ENCODE assay signal across 37 cellular contexts in the genomic region with DNA sequence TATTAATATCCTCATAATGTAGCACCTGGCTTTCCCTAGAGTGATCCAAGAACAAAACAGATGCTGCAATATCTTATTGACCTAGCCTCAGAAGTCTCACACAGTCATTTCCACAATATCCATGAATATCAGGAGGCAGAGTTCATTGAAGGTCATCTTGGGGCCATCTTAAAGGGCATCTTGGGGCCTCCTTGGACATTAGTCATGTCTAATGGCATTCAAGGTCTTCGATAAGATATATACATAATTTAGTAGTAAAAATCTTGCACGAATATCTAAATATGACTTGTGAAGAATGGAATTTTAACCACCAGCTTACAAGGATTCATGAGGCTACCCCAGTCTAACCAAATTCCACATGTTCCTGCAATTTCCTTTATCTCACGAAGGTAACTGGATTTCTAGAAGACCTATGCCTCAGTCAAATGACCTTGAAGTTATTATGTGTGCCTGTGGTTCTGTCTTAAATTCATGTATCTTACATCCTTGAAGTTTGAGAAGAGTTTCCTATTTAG.
"Had no signal": no experiment of that assay in that cellular context is flagged by ENCODE, and none has a peak within 500 bp of the region (broad histone marks: within the 10 kb centered on the region; RNA-seq: fewer than 3 reads in every experiment).

No MANE protein-coding gene starts in this region.

- H3K27me3 Mint-ChIP-seq: activated B cell treated with CpG ODN at 0.5 μM for 24 hours; dendritic cell treated with granulocyte-macrophage colony-stimulating factor and Interleukin-4, amounts not matched to agents 40 ng/mL and 50 ng/mL, for 4 days; T-helper 17 cell had no signal

- H3K4me3 ChIP-seq: adrenal gland, ascending aorta, breast epithelium, cardiac muscle cell, coronary artery, dorsolateral prefrontal cortex, gastrocnemius medialis, heart left ventricle had no signal

- H3K9me3 Mint-ChIP-seq: activated T-helper 2 cell treated with anti-CD3 and anti-CD28 coated beads, Interferon-gamma antibody, Interleukin-2, Interleukin-4, amounts not matched to agents 10 μg/mL and 5 μg/mL and 100 μg/mL, durations not matched to agents 14 hours and 24 hours and 36 hours; T-helper 2 cell treated with Interferon-gamma antibody and Interleukin-4, amounts not matched to agents 5 μg/mL and 100 μg/mL, for 36 hours had no signal

- H3K36me3 ChIP-seq: adrenal gland, ascending aorta, breast epithelium, cardiac muscle cell, gastrocnemius medialis, heart left ventricle, WERI-Rb-1 had no signal

- H3K27ac ChIP-seq: adrenal gland, ascending aorta, breast epithelium, cardiac muscle cell, coronary artery, dorsolateral prefrontal cortex, foreskin keratinocyte, gastrocnemius medialis, heart left ventricle, WERI-Rb-1 had no signal

- H3K4me1 ChIP-seq: ascending aorta, breast epithelium, foreskin keratinocyte, gastrocnemius medialis, heart left ventricle had no signal

- H3K27ac Mint-ChIP-seq: activated B cell treated with CpG ODN at 0.5 μM for 24 hours; activated CD8-positive, alpha-beta memory T cell treated with anti-CD3 and anti-CD28 coated beads, Interleukin-2, amount 10 ng/mL, durations not matched to agents 7 days and 5 days; activated CD8-positive, alpha-beta T cell treated with anti-CD3 and anti-CD28 coated beads, Interleukin-2, amount 10 ng/mL, durations not matched to agents 7 days and 5 days; activated naive CD4-positive, alpha-beta T cell treated with anti-CD3 and anti-CD28 coated beads for 36 hours; activated naive CD4-positive, alpha-beta T cell treated with anti-CD3 and anti-CD28 coated beads, Interleukin-2, amount 50 U/mL, for 24 hours; activated naive CD8-positive, alpha-beta T cell treated with anti-CD3 and anti-CD28 coated beads for 36 hours; activated naive CD8-positive, alpha-beta T cell treated with anti-CD3 and anti-CD28 coated beads, Interleukin-2, amount 50 U/mL, for 24 hours; activated T-helper 1 cell treated with anti-CD3 and anti-CD28 coated beads, Interleukin-12 subunit alpha, Interleukin-12 subunit beta, Interleukin-2, Interleukin-4 antibody, amounts not matched to agents 30 ng/mL and 10 ng/mL and 1 ng/mL, durations not matched to agents 14 hours and 24 hours and 36 hours; activated T-helper 2 cell treated with anti-CD3 and anti-CD28 coated beads, Interferon-gamma antibody, Interleukin-2, Interleukin-4, amounts not matched to agents 10 μg/mL and 5 μg/mL and 100 μg/mL, durations not matched to agents 14 hours and 24 hours and 36 hours; brain; dendritic cell treated with granulocyte-macrophage colony-stimulating factor and Interleukin-4, amounts not matched to agents 40 ng/mL and 50 ng/mL, for 4 days; endodermal cell; T-helper 17 cell; T-helper 2 cell treated with Interferon-gamma antibody and Interleukin-4, amounts not matched to agents 5 μg/mL and 100 μg/mL, for 36 hours had no signal

- DNase-seq: activated B cell treated with CpG ODN at 0.5 μM for 24 hours; activated CD4-positive, alpha-beta T cell treated with anti-CD3 and anti-CD28 coated beads for 48 hours; activated CD4-positive, alpha-beta T cell treated with anti-CD3 and anti-CD28 coated beads, Interleukin-2, amount 50 U/mL, for 1 hour; activated CD4-positive, alpha-beta T cell treated with anti-CD3 and anti-CD28 coated beads, Interleukin-2, amount 50 U/mL, for 48 hours; activated CD8-positive, alpha-beta memory T cell treated with anti-CD3 and anti-CD28 coated beads, Interleukin-2, amount 10 ng/mL, durations not matched to agents 7 days and 5 days; activated CD8-positive, alpha-beta memory T cell treated with anti-CD3 and anti-CD28 coated beads, Interleukin-2, amount 50 U/mL, for 4 hours; activated CD8-positive, alpha-beta T cell treated with anti-CD3 and anti-CD28 coated beads, Interleukin-2, amount 10 ng/mL, durations not matched to agents 7 days and 5 days; activated effector memory CD4-positive, alpha-beta T cell treated with anti-CD3 and anti-CD28 coated beads, Interleukin-2, amount 50 U/mL, for 16 hours; activated naive CD4-positive, alpha-beta T cell treated with anti-CD3 and anti-CD28 coated beads for 36 hours; activated naive CD8-positive, alpha-beta T cell treated with anti-CD3 and anti-CD28 coated beads for 36 hours; activated naive CD8-positive, alpha-beta T cell treated with anti-CD3 and anti-CD28 coated beads, Interleukin-2, amount 50 U/mL, for 24 hours; activated T-cell treated with anti-CD3 and anti-CD28 coated beads, Interleukin-2, amount 50 U/mL, for 1 hour; activated T-cell treated with anti-CD3 and anti-CD28 coated beads, Interleukin-2, amount 50 U/mL, for 48 hours; adrenal gland; central memory CD4-positive, alpha-beta T cell; cerebellar nuclear complex; dorsolateral prefrontal cortex; effector memory CD4-positive, alpha-beta T cell; endodermal cell; foreskin keratinocyte; gastrocnemius medialis; glutamatergic neuron; heart left ventricle; T-helper 17 cell; T1000; WERI-Rb-1 had no signal

- H3K4me1 Mint-ChIP-seq: activated B cell treated with CpG ODN at 0.5 μM for 24 hours; activated CD8-positive, alpha-beta memory T cell treated with anti-CD3 and anti-CD28 coated beads, Interleukin-2, amount 10 ng/mL, durations not matched to agents 7 days and 5 days; activated naive CD4-positive, alpha-beta T cell treated with anti-CD3 and anti-CD28 coated beads, Interleukin-2, amount 50 U/mL, for 24 hours; activated naive CD8-positive, alpha-beta T cell treated with anti-CD3 and anti-CD28 coated beads for 36 hours; activated naive CD8-positive, alpha-beta T cell treated with anti-CD3 and anti-CD28 coated beads, Interleukin-2, amount 50 U/mL, for 24 hours; brain; endodermal cell; T-helper 17 cell had no signal

- ATAC-seq: activated CD8-positive, alpha-beta memory T cell treated with anti-CD3 and anti-CD28 coated beads, Interleukin-2, amount 10 ng/mL, durations not matched to agents 7 days and 5 days; activated CD8-positive, alpha-beta T cell treated with anti-CD3 and anti-CD28 coated beads, Interleukin-2, amount 10 ng/mL, durations not matched to agents 7 days and 5 days; activated naive CD8-positive, alpha-beta T cell treated with anti-CD3 and anti-CD28 coated beads, Interleukin-2, amount 50 U/mL, for 24 hours; esophagus mucosa; foreskin keratinocyte; gastrocnemius medialis; heart left ventricle; T-helper 17 cell had no signal

- H3K4me3 Mint-ChIP-seq: activated B cell treated with CpG ODN at 0.5 μM for 24 hours; activated CD8-positive, alpha-beta memory T cell treated with anti-CD3 and anti-CD28 coated beads, Interleukin-2, amount 10 ng/mL, durations not matched to agents 7 days and 5 days; activated CD8-positive, alpha-beta T cell treated with anti-CD3 and anti-CD28 coated beads, Interleukin-2, amount 10 ng/mL, durations not matched to agents 7 days and 5 days; activated naive CD4-positive, alpha-beta T cell treated with anti-CD3 and anti-CD28 coated beads for 36 hours; activated naive CD4-positive, alpha-beta T cell treated with anti-CD3 and anti-CD28 coated beads, Interleukin-2, amount 50 U/mL, for 24 hours; activated naive CD8-positive, alpha-beta T cell treated with anti-CD3 and anti-CD28 coated beads for 36 hours; activated naive CD8-positive, alpha-beta T cell treated with anti-CD3 and anti-CD28 coated beads, Interleukin-2, amount 50 U/mL, for 24 hours; activated T-helper 1 cell treated with anti-CD3 and anti-CD28 coated beads, Interleukin-12 subunit alpha, Interleukin-12 subunit beta, Interleukin-2, Interleukin-4 antibody, amounts not matched to agents 30 ng/mL and 10 ng/mL and 1 ng/mL, durations not matched to agents 14 hours and 24 hours and 36 hours; brain; dendritic cell treated with granulocyte-macrophage colony-stimulating factor and Interleukin-4, amounts not matched to agents 40 ng/mL and 50 ng/mL, for 4 days; endodermal cell; T-helper 17 cell; T-helper 2 cell treated with Interferon-gamma antibody and Interleukin-4, amounts not matched to agents 5 μg/mL and 100 μg/mL, for 36 hours had no signal

- H3K27me3 ChIP-seq: adrenal gland, ascending aorta, breast epithelium, cardiac muscle cell, dorsolateral prefrontal cortex, foreskin keratinocyte, gastrocnemius medialis, heart left ventricle had no signal

- H3K9me3 ChIP-seq: adrenal gland, gastrocnemius medialis had no signal
